In genomic region chr1:190602325-190602724, GRCh38 we compare ENCODE assay signal across 1 cellular context.
A peak's percentile ranks its signal among the peaks of the same experiment; 100 is the strongest.
TF ChIP-seq lines count a peak whose summit lies in the region.

No MANE protein-coding gene starts in this region.

TF ChIP-seq in K562, 482 proteins besides CTCF, POLR2A, EP300 and RAD21 (continued from another document):
- TF ChIP-seq IRF9 (tag; IDR thresholded peaks at IDR 0.05) (no peak), IFI16 (CRISPR knock-in tag; IDR thresholded peaks at IDR 0.05) (no peak), ZHX1 (conservative IDR thresholded peaks at IDR 0.05; ENCODE audit: low read length) (no peak), SPI1 (IDR thresholded peaks at IDR 0.05; ENCODE audit: borderline replicate concordance, low read depth, low read length) (no peak), ZNF696 (CRISPR knock-in tag; conservative IDR thresholded peaks at IDR 0.05) (no peak), EZH2 (IDR thresholded peaks at IDR 0.05; ENCODE audit: borderline replicate concordance, low read depth, low read length) (no peak), STAT5A (IDR thresholded peaks at IDR 0.05; ENCODE audit: borderline replicate concordance, low read length) (peak; percentile 43), ZNF24 (IDR thresholded peaks at IDR 0.05) (no peak), DIDO1 (tag; IDR thresholded peaks at IDR 0.05; ENCODE audit: low read depth) (no peak), BMI1 (IDR thresholded peaks at IDR 0.05; ENCODE audit: low read length) (no peak), TAL1 (IDR thresholded peaks at IDR 0.05) (peak; percentile 71), GATA2 (CRISPR knock-in tag; IDR thresholded peaks at IDR 0.05) (no peak), NCOR1 (IDR thresholded peaks at IDR 0.05) (peak; percentile 69), PYGO2 (tag; IDR thresholded peaks at IDR 0.05) (no peak), GABPB2 (CRISPR knock-in tag; conservative IDR thresholded peaks at IDR 0.05) (no peak), KAT8 (IDR thresholded peaks at IDR 0.05; ENCODE audit: low read depth) (no peak), CHD2 (IDR thresholded peaks at IDR 0.05; ENCODE audit: low read depth, low read length) (no peak), ZNF609 (CRISPR knock-in tag; IDR thresholded peaks at IDR 0.05; ENCODE audit: borderline replicate concordance) (no peak), ADNP (tag; IDR thresholded peaks at IDR 0.05) (no peak), ARID1B (IDR thresholded peaks at IDR 0.05) (peak; percentile 42; the same call in 1 of the 2 replicates), TEAD4 (IDR thresholded peaks at IDR 0.05; ENCODE audit: low read length) (0 out of 2 replicates have a peak, but pooled peaks have one; percentile 28), TEAD4 (CRISPR knock-in tag; IDR thresholded peaks at IDR 0.05; ENCODE audit: borderline replicate concordance) (no peak), TCF3 (CRISPR knock-in tag; IDR thresholded peaks at IDR 0.05) (peak; percentile 66; the same call in 1 of the 2 replicates), SREBF2 (CRISPR knock-in tag; IDR thresholded peaks at IDR 0.05) (no peak), ETS1 (conservative IDR thresholded peaks at IDR 0.05; ENCODE audit: control insufficient read depth, low read depth, low read length) (no peak), HMBOX1 (IDR thresholded peaks at IDR 0.05) (no peak), HDAC8 (tag; IDR thresholded peaks at IDR 0.05) (no peak), TARDBP (IDR thresholded peaks at IDR 0.05) (no peak), ERF (CRISPR knock-in tag; IDR thresholded peaks at IDR 0.05) (no peak), RBM34 (IDR thresholded peaks at IDR 0.05; ENCODE audit: borderline replicate concordance, insufficient read depth, low read length) (no peak), ZBTB40 (IDR thresholded peaks at IDR 0.05) (no peak), ZBTB40 (CRISPR knock-in tag; IDR thresholded peaks at IDR 0.05) (no peak)
